1 cellular context compared by ENCODE assay signal in genomic region chr17:17206149-17206912, GRCh38.
TF ChIP-seq lines count a peak whose summit lies in the region.

Gene PLD6, minus strand, starts transcription at chr17:17206333. Its CDS starts 47 bp downstream, at chr17:17206286.

TF ChIP-seq in HepG2, 621 proteins besides CTCF, POLR2A, EP300 and RAD21 (continued from another document and continues in another):
- TF ChIP-seq, protein P1, sequence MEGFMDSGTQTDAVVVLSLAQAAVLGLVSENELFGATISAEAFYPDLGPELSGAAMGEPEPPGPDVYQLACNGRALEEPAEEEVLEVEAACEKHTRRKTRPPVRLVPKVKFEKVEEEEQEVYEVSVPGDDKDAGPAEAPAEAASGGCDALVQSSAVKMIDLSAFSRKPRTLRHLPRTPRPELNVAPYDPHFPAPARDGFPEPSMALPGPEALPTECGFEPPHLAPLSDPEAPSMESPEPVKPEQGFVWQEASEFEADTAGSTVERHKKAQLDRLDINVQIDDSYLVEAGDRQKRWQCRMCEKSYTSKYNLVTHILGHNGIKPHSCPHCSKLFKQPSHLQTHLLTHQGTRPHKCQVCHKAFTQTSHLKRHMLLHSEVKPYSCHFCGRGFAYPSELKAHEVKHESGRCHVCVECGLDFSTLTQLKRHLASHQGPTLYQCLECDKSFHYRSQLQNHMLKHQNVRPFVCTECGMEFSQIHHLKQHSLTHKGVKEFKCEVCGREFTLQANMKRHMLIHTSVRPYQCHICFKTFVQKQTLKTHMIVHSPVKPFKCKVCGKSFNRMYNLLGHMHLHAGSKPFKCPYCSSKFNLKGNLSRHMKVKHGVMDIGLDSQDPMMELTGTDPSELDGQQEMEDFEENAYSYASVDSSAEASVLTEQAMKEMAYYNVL (CRISPR knock-in tag; IDR thresholded peaks at IDR 0.05; ENCODE audit: borderline replicate concordance) = peak; percentile 31
- TF ChIP-seq ZNF3 (CRISPR knock-in tag; IDR thresholded peaks at IDR 0.05) = no peak
- TF ChIP-seq RBAK (CRISPR knock-in tag; IDR thresholded peaks at IDR 0.05) = no peak
- TF ChIP-seq IKZF5 (CRISPR knock-in tag; IDR thresholded peaks at IDR 0.05) = no peak
- no peak; the same call in 1 of the 2 replicates for TF ChIP-seq ZNF101 (CRISPR knock-in tag; IDR thresholded peaks at IDR 0.05; ENCODE audit: borderline replicate concordance, low read depth)
- peak; percentile 96 for TF ChIP-seq SP1 (IDR thresholded peaks at IDR 0.05)
- TF ChIP-seq SP1 (CRISPR knock-in tag; IDR thresholded peaks at IDR 0.05) = peak; percentile 100
- no peak; the same call in 1 of the 2 replicates for TF ChIP-seq TOE1 (CRISPR knock-in tag; IDR thresholded peaks at IDR 0.05)
- TF ChIP-seq U2AF1 (optimal IDR thresholded peaks at IDR 0.05; ENCODE audit: low read depth, low read length) = no peak
- TF ChIP-seq CCAR2 (optimal IDR thresholded peaks at IDR 0.05; ENCODE audit: low read depth, low read length) = no peak
- TF ChIP-seq TSC22D2 (CRISPR knock-in tag; IDR thresholded peaks at IDR 0.05; ENCODE audit: borderline replicate concordance) = 0 out of 2 replicates have a peak, but pooled peaks have one; percentile 19
- TF ChIP-seq HIVEP1 (CRISPR knock-in tag; IDR thresholded peaks at IDR 0.05) = peak; percentile 80
- TF ChIP-seq MXD3 (CRISPR knock-in tag; IDR thresholded peaks at IDR 0.05) = peak; percentile 94
- peak; percentile 73; the same call in 1 of the 2 replicates for TF ChIP-seq ZNF547 (CRISPR knock-in tag; IDR thresholded peaks at IDR 0.05)
- peak; percentile 69; the same call in 1 of the 2 replicates for TF ChIP-seq ZNF841 (CRISPR knock-in tag; IDR thresholded peaks at IDR 0.05; ENCODE audit: borderline replicate concordance)
- TF ChIP-seq BCLAF1 (IDR thresholded peaks at IDR 0.05) = no peak
- peak; percentile 97 for TF ChIP-seq ZNF724P (CRISPR knock-in tag; IDR thresholded peaks at IDR 0.05; ENCODE audit: borderline replicate concordance)
- TF ChIP-seq FOXK1 (CRISPR knock-in tag; IDR thresholded peaks at IDR 0.05; ENCODE audit: borderline replicate concordance, low read depth) = peak; percentile 51; the same call in 1 of the 2 replicates
- TF ChIP-seq, protein P2, sequence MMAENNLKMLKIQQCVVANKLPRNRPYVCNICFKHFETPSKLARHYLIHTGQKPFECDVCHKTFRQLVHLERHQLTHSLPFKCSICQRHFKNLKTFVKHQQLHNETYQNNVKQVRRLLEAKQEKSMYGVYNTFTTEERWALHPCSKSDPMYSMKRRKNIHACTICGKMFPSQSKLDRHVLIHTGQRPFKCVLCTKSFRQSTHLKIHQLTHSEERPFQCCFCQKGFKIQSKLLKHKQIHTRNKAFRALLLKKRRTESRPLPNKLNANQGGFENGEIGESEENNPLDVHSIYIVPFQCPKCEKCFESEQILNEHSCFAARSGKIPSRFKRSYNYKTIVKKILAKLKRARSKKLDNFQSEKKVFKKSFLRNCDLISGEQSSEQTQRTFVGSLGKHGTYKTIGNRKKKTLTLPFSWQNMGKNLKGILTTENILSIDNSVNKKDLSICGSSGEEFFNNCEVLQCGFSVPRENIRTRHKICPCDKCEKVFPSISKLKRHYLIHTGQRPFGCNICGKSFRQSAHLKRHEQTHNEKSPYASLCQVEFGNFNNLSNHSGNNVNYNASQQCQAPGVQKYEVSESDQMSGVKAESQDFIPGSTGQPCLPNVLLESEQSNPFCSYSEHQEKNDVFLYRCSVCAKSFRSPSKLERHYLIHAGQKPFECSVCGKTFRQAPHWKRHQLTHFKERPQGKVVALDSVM (CRISPR knock-in tag; IDR thresholded peaks at IDR 0.05) = no peak
- TF ChIP-seq HINFP (CRISPR knock-in tag; IDR thresholded peaks at IDR 0.05; ENCODE audit: low read depth) = peak; percentile 91; the same call in 1 of the 2 replicates
- TF ChIP-seq SETDB1 (CRISPR knock-in tag; IDR thresholded peaks at IDR 0.05; ENCODE audit: borderline replicate concordance) = no peak
- no peak for TF ChIP-seq ZNF816 (CRISPR knock-in tag; IDR thresholded peaks at IDR 0.05; ENCODE audit: borderline replicate concordance)
- no peak for TF ChIP-seq ZNF460 (CRISPR knock-in tag; IDR thresholded peaks at IDR 0.05; ENCODE audit: borderline replicate concordance)
- TF ChIP-seq ATF7 (IDR thresholded peaks at IDR 0.05) = no peak
- peak; percentile 54; the same call in 1 of the 2 replicates for TF ChIP-seq ATF7 (CRISPR knock-in tag; IDR thresholded peaks at IDR 0.05)
- TF ChIP-seq, protein P3, sequence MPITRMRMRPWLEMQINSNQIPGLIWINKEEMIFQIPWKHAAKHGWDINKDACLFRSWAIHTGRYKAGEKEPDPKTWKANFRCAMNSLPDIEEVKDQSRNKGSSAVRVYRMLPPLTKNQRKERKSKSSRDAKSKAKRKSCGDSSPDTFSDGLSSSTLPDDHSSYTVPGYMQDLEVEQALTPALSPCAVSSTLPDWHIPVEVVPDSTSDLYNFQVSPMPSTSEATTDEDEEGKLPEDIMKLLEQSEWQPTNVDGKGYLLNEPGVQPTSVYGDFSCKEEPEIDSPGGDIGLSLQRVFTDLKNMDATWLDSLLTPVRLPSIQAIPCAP (CRISPR knock-in tag; IDR thresholded peaks at IDR 0.05; ENCODE audit: low read depth) = no peak
- TF ChIP-seq, protein P4, sequence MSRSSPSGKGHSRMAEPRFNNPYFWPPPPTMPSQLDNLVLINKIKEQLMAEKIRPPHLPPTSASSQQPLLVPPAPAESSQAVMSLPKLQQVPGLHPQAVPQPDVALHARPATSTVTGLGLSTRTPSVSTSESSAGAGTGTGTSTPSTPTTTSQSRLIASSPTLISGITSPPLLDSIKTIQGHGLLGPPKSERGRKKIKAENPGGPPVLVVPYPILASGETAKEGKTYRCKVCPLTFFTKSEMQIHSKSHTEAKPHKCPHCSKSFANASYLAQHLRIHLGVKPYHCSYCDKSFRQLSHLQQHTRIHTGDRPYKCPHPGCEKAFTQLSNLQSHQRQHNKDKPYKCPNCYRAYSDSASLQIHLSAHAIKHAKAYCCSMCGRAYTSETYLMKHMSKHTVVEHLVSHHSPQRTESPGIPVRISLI (CRISPR knock-in tag; IDR thresholded peaks at IDR 0.05; ENCODE audit: borderline replicate concordance) = peak; percentile 49; the same call in 1 of the 2 replicates
- TF ChIP-seq, protein P5, sequence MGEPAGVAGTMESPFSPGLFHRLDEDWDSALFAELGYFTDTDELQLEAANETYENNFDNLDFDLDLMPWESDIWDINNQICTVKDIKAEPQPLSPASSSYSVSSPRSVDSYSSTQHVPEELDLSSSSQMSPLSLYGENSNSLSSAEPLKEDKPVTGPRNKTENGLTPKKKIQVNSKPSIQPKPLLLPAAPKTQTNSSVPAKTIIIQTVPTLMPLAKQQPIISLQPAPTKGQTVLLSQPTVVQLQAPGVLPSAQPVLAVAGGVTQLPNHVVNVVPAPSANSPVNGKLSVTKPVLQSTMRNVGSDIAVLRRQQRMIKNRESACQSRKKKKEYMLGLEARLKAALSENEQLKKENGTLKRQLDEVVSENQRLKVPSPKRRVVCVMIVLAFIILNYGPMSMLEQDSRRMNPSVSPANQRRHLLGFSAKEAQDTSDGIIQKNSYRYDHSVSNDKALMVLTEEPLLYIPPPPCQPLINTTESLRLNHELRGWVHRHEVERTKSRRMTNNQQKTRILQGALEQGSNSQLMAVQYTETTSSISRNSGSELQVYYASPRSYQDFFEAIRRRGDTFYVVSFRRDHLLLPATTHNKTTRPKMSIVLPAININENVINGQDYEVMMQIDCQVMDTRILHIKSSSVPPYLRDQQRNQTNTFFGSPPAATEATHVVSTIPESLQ (CRISPR knock-in tag; conservative IDR thresholded peaks at IDR 0.05) = no peak
- no peak for TF ChIP-seq HHEX (CRISPR knock-in tag; IDR thresholded peaks at IDR 0.05)
- TF ChIP-seq ZMAT3 (CRISPR knock-in tag; conservative IDR thresholded peaks at IDR 0.05) = peak; percentile 98
- TF ChIP-seq ZFP36 (IDR thresholded peaks at IDR 0.05; ENCODE audit: borderline replicate concordance, low read depth, low read length, partially characterized antibody) = no peak
- TF ChIP-seq MIXL1 (CRISPR knock-in tag; IDR thresholded peaks at IDR 0.05) = no peak
- TF ChIP-seq, protein P6, sequence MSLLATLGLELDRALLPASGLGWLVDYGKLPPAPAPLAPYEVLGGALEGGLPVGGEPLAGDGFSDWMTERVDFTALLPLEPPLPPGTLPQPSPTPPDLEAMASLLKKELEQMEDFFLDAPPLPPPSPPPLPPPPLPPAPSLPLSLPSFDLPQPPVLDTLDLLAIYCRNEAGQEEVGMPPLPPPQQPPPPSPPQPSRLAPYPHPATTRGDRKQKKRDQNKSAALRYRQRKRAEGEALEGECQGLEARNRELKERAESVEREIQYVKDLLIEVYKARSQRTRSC (CRISPR knock-in tag; IDR thresholded peaks at IDR 0.05; ENCODE audit: low read depth) = peak; percentile 75; the same call in 1 of the 2 replicates
- TF ChIP-seq ZBTB10 (CRISPR knock-in tag; IDR thresholded peaks at IDR 0.05; ENCODE audit: borderline replicate concordance) = 0 out of 2 replicates have a peak, but pooled peaks have one; percentile 8
- no peak for TF ChIP-seq AHR (CRISPR knock-in tag; IDR thresholded peaks at IDR 0.05)
- TF ChIP-seq CENPX (CRISPR knock-in tag; IDR thresholded peaks at IDR 0.05) = no peak
- peak; percentile 87; the same call in 1 of the 2 replicates for TF ChIP-seq DZIP1 (CRISPR knock-in tag; IDR thresholded peaks at IDR 0.05)
- no peak; the same call in 1 of the 2 replicates for TF ChIP-seq PRMT3 (CRISPR knock-in tag; IDR thresholded peaks at IDR 0.05; ENCODE audit: borderline replicate concordance, low read depth)
